Comparison of ENCODE assay signal across 21 cellular contexts in the genomic region with DNA sequence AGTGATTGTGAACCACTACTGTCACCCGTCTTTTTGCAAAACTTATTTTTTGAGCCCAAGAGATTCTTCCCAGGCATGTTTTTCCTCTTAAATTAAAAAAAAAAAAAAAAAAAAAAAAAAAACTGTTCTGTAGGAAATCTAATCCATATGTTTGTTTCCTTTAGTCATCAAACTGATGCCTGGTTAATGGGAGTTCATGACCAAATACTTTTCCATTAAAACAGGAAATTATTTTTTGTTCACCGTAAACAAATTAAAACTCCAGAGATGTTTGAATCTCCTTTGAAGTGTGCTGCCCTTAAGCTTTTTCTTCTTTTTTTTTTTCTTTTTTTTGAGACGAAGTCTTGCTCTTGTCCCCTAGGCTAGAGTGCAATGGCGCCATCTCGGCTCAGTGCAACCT.
"Had no signal": no experiment of that assay in that cellular context is flagged by ENCODE, and none has a peak within 500 bp of the region (broad histone marks: within the 10 kb centered on the region; RNA-seq: fewer than 3 reads in every experiment).

No MANE protein-coding gene starts in this region.

- H3K36me3 ChIP-seq: brain microvascular endothelial cell, gastrocnemius medialis, left ventricle myocardium inferior, neutrophil, pancreas, prostate gland, suprapubic skin, tibial artery, WERI-Rb-1 had no signal

- H3K4me3 ChIP-seq: left ventricle myocardium inferior, lung, pancreas, prostate gland, suprapubic skin, tibial artery had no signal

- H3K9me3 ChIP-seq: gastrocnemius medialis, left ventricle myocardium inferior, neutrophil, pancreas, prostate gland, suprapubic skin, tibial artery had no signal

- H3K27me3 ChIP-seq: brain microvascular endothelial cell, gastrocnemius medialis, pancreas, suprapubic skin, tibial artery had no signal

- H3K4me1 ChIP-seq: left ventricle myocardium inferior, pancreas, prostate gland had no signal

- DNase-seq: activated CD4-positive, alpha-beta T cell treated with anti-CD3 and anti-CD28 coated beads for 48 hours; activated CD4-positive, alpha-beta T cell treated with anti-CD3 and anti-CD28 coated beads, Interleukin-2, amount 50 U/mL, for 48 hours; activated CD8-positive, alpha-beta memory T cell treated with anti-CD3 and anti-CD28 coated beads for 24 hours; activated gamma-delta T cell; activated naive CD4-positive, alpha-beta T cell treated with anti-CD3 and anti-CD28 coated beads, Interleukin-2, amount 50 U/mL, for 16 hours; brain microvascular endothelial cell; cortex of kidney; gastrocnemius medialis; glutamatergic neuron; islet precursor cell; left ventricle myocardium inferior; nephron progenitor cell; pancreas; stimulated activated CD4-positive, alpha-beta T cell treated with anti-CD3 and anti-CD28 coated beads, Interleukin-15, amount 100 ng/mL, for 24 hours; T-helper 9 cell; tibial artery; WERI-Rb-1 had no signal

- H3K4me3 Mint-ChIP-seq: nephron progenitor cell had no signal

- H3K27ac ChIP-seq: brain microvascular endothelial cell, gastrocnemius medialis, left ventricle myocardium inferior, neutrophil, pancreas, prostate gland, suprapubic skin, WERI-Rb-1 had no signal

- H3K27ac Mint-ChIP-seq: nephron progenitor cell had no signal
